Comparison of ENCODE assay signal across 15 cellular contexts in the genomic region with DNA sequence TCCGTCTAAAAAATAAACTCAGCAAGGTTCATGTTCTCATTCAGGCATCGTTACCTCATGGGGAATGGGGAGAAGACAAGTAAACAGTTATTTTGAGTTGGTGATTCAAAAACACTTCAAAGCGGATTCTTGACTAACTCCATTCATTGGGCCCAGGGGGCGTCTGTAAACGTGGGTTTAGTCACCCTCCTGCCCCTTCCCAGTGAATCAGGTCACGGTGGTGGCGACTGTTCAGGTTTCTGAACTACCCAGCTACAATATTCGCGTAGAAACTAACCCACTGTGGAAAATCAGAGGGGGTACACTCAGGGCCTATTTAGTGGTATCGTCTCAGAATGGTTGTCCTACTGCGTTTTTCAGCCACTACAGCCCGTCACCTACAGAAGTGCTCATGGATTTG. TPM values are rescaled to one million over a fixed set of nuclear protein-coding genes. Genes with fewer than 3 reads are reported as not detected.
DNase-seq lines count a peak whose midpoint lies in the region; ATAC-seq and FAIRE-seq lines count a peak whose summit lies in the region.
"Had no signal": no experiment of that assay in that cellular context is flagged by ENCODE, and none has a peak within 500 bp of the region (broad histone marks: within the 10 kb centered on the region; RNA-seq: fewer than 3 reads in every experiment).

No MANE protein-coding gene starts in this region.

- peaks cover 49% of the 10 kb centered on the region for H3K27me3 ChIP-seq in iPS-18a (ENCODE audit: control insufficient read depth, insufficient read depth, low read length)
- H3K27me3 ChIP-seq: testis had no signal

- no peak overlapping the region for H3K27ac Mint-ChIP-seq in activated naive CD4-positive, alpha-beta T cell treated with anti-CD3 and anti-CD28 coated beads, Interleukin-2, amount 10 ng/mL, durations not matched to agents 7 days and 5 days
- no peak overlapping the region for H3K27ac Mint-ChIP-seq in activated naive CD4-positive, alpha-beta T cell treated with anti-CD3 and anti-CD28 coated beads, Interleukin-2, amount 50 U/mL, for 72 hours
- no peak overlapping the region for H3K27ac Mint-ChIP-seq in stimulated activated naive CD8-positive, alpha-beta T cell treated with anti-CD3 and anti-CD28 coated beads, Interleukin-15, Interleukin-2, amounts not matched to agents 100 ng/mL and 50 ng/mL, for 24 hours

- H3K4me3 Mint-ChIP-seq in activated naive CD4-positive, alpha-beta T cell treated with anti-CD3 and anti-CD28 coated beads, Interleukin-2, amount 10 ng/mL, durations not matched to agents 7 days and 5 days, result no peak overlapping the region
- peak overlapping the region; percentile 33 for H3K4me3 Mint-ChIP-seq in stimulated activated naive CD8-positive, alpha-beta T cell treated with anti-CD3 and anti-CD28 coated beads, Interleukin-15, Interleukin-2, amounts not matched to agents 100 ng/mL and 50 ng/mL, for 24 hours

- H3K27me3 Mint-ChIP-seq in activated naive CD4-positive, alpha-beta T cell treated with anti-CD3 and anti-CD28 coated beads, Interleukin-2, amount 10 ng/mL, durations not matched to agents 7 days and 5 days, result peaks cover 85% of the 10 kb centered on the region
- peaks cover 58% of the 10 kb centered on the region for H3K27me3 Mint-ChIP-seq in stimulated activated naive CD8-positive, alpha-beta T cell treated with anti-CD3 and anti-CD28 coated beads, Interleukin-15, Interleukin-2, amounts not matched to agents 100 ng/mL and 50 ng/mL, for 24 hours

- peaks cover 5% of the 10 kb centered on the region for H3K9me3 Mint-ChIP-seq in activated naive CD4-positive, alpha-beta T cell treated with anti-CD3 and anti-CD28 coated beads, Interleukin-2, amount 10 ng/mL, durations not matched to agents 7 days and 5 days
- no peaks in the 10 kb centered on the region for H3K9me3 Mint-ChIP-seq in activated naive CD4-positive, alpha-beta T cell treated with anti-CD3 and anti-CD28 coated beads, Interleukin-2, amount 50 U/mL, for 72 hours
- H3K9me3 Mint-ChIP-seq in stimulated activated naive CD8-positive, alpha-beta T cell treated with anti-CD3 and anti-CD28 coated beads, Interleukin-15, Interleukin-2, amounts not matched to agents 100 ng/mL and 50 ng/mL, for 24 hours, result no peaks in the 10 kb centered on the region
- H3K9me3 Mint-ChIP-seq: activated T-cell treated with anti-CD3 and anti-CD28 coated beads, Interleukin-2, amount 50 U/mL, for 4 hours had no signal

- peaks cover 51% of the 10 kb centered on the region for H3K4me1 Mint-ChIP-seq in activated naive CD4-positive, alpha-beta T cell treated with anti-CD3 and anti-CD28 coated beads, Interleukin-2, amount 10 ng/mL, durations not matched to agents 7 days and 5 days
- peaks cover 85% of the 10 kb centered on the region for H3K4me1 Mint-ChIP-seq in stimulated activated naive CD8-positive, alpha-beta T cell treated with anti-CD3 and anti-CD28 coated beads, Interleukin-15, Interleukin-2, amounts not matched to agents 100 ng/mL and 50 ng/mL, for 24 hours (ENCODE audit: low read depth)

- peak; percentile 24 to 30 for ATAC-seq in activated naive CD4-positive, alpha-beta T cell treated with anti-CD3 and anti-CD28 coated beads, Interleukin-2, amount 50 U/mL, for 72 hours
- no peak for ATAC-seq in GM18519 (IDR thresholded peaks at IDR 0.05; ENCODE audit: low FRiP score, unreplicated experiment)

- H3K9ac ChIP-seq in iPS-18a (ENCODE audit: low read length), result no peak overlapping the region
- H3K9ac ChIP-seq: BLaER1 had no signal

- peak overlapping the region; percentile 77 for H3K4me3 ChIP-seq in iPS-18a (ENCODE audit: low read length)
- H3K4me3 ChIP-seq: BLaER1 had no signal

- H3K9me3 ChIP-seq in iPS-18a (ENCODE audit: control insufficient read depth, low read depth, low read length), result no peaks in the 10 kb centered on the region
- H3K9me3 ChIP-seq: testis had no signal

- peak; percentile 14 for DNase-seq in activated naive CD4-positive, alpha-beta T cell treated with Interleukin-2 at 50 U/mL for 16 hours
- no peak for DNase-seq in activated naive CD4-positive, alpha-beta T cell treated with anti-CD3 and anti-CD28 coated beads, Interleukin-2, amount 10 ng/mL, durations not matched to agents 7 days and 5 days
- DNase-seq in activated naive CD4-positive, alpha-beta T cell treated with anti-CD3 and anti-CD28 coated beads, Interleukin-2, amount 50 U/mL, for 72 hours (ENCODE audit: low spot score in 2 of 2), result no peak
- DNase-seq in GM19240 (ENCODE audit: insufficient read length, low spot score) (no peak), HTR-8/SVneo (ENCODE audit: insufficient read length, low spot score) (no peak)
- DNase-seq: activated T-cell treated with anti-CD3 and anti-CD28 coated beads, Interleukin-2, amount 50 U/mL, for 4 hours; NCI-H1105 treated with DMSO at 0.1 percent for 48 hours; stimulated activated CD4-positive, alpha-beta T cell treated with anti-CD3 and anti-CD28 coated beads, Interleukin-2, amount 100 ng/mL, for 48 hours; testis had no signal

- H3K27ac ChIP-seq in iPS-18a (ENCODE audit: low read length), result no peak overlapping the region
- H3K27ac ChIP-seq: BLaER1 had no signal

- no peak for FAIRE-seq in HTR-8/SVneo (lab: Jason Lieb, UNC)
- FAIRE-seq: GM19239 had no signal

- CTCF ChIA-PET in activated naive CD4-positive, alpha-beta T cell treated with anti-CD3 and anti-CD28 coated beads, Interleukin-2, amount 10 ng/mL, durations not matched to agents 7 days and 5 days (lab: Charles Lee), result no interaction called here

- peaks cover 8% of the 10 kb centered on the region for H3K4me1 ChIP-seq in iPS-18a (ENCODE audit: control insufficient read depth, low read depth, low read length)

- H3K36me3 Mint-ChIP-seq in activated naive CD4-positive, alpha-beta T cell treated with anti-CD3 and anti-CD28 coated beads, Interleukin-2, amount 10 ng/mL, durations not matched to agents 7 days and 5 days, result peaks cover 4% of the 10 kb centered on the region
- H3K36me3 Mint-ChIP-seq in activated naive CD4-positive, alpha-beta T cell treated with anti-CD3 and anti-CD28 coated beads, Interleukin-2, amount 50 U/mL, for 72 hours, result peaks cover 0 to 6% of the 10 kb centered on the region in 2 donors
- H3K36me3 Mint-ChIP-seq in stimulated activated naive CD8-positive, alpha-beta T cell treated with anti-CD3 and anti-CD28 coated beads, Interleukin-15, Interleukin-2, amounts not matched to agents 100 ng/mL and 50 ng/mL, for 24 hours (ENCODE audit: low read depth), result peaks cover 8% of the 10 kb centered on the region

- H3K36me3 ChIP-seq in iPS-18a (ENCODE audit: control insufficient read depth, low read depth, low read length), result no peaks in the 10 kb centered on the region
- H3K36me3 ChIP-seq: BLaER1 had no signal

RNA-seq across cellular contexts. Expression of a gene that starts 15.2 kb away (rescaled TPM):
- total RNA-seq in activated naive CD4-positive, alpha-beta T cell treated with anti-CD3 and anti-CD28 coated beads, Interleukin-2, amount 50 U/mL, for 72 hours, result not detected
- total RNA-seq: activated T-cell treated with anti-CD3 and anti-CD28 coated beads, Interleukin-2, amount 50 U/mL, for 4 hours; dermis blood vessel endothelial cell had no signal

RNA-seq across cellular contexts. Expression of a gene that starts 35.1 kb away (rescaled TPM):
- total RNA-seq in activated naive CD4-positive, alpha-beta T cell treated with anti-CD3 and anti-CD28 coated beads, Interleukin-2, amount 50 U/mL, for 72 hours, result not detected
- total RNA-seq: activated T-cell treated with anti-CD3 and anti-CD28 coated beads, Interleukin-2, amount 50 U/mL, for 4 hours; dermis blood vessel endothelial cell; testis had no signal

RNA-seq across cellular contexts. Expression of a gene that starts 38.5 kb away (rescaled TPM):
- not detected for total RNA-seq in activated naive CD4-positive, alpha-beta T cell treated with anti-CD3 and anti-CD28 coated beads, Interleukin-2, amount 50 U/mL, for 72 hours
- total RNA-seq: activated T-cell treated with anti-CD3 and anti-CD28 coated beads, Interleukin-2, amount 50 U/mL, for 4 hours; dermis blood vessel endothelial cell had no signal

RNA-seq across cellular contexts. Expression of a gene that starts 58.1 kb away (rescaled TPM):
- total RNA-seq in activated naive CD4-positive, alpha-beta T cell treated with anti-CD3 and anti-CD28 coated beads, Interleukin-2, amount 50 U/mL, for 72 hours, result under 1 TPM; 0.23 to 0.60 TPM
